28 cellular contexts compared by ENCODE assay signal in the genomic region with DNA sequence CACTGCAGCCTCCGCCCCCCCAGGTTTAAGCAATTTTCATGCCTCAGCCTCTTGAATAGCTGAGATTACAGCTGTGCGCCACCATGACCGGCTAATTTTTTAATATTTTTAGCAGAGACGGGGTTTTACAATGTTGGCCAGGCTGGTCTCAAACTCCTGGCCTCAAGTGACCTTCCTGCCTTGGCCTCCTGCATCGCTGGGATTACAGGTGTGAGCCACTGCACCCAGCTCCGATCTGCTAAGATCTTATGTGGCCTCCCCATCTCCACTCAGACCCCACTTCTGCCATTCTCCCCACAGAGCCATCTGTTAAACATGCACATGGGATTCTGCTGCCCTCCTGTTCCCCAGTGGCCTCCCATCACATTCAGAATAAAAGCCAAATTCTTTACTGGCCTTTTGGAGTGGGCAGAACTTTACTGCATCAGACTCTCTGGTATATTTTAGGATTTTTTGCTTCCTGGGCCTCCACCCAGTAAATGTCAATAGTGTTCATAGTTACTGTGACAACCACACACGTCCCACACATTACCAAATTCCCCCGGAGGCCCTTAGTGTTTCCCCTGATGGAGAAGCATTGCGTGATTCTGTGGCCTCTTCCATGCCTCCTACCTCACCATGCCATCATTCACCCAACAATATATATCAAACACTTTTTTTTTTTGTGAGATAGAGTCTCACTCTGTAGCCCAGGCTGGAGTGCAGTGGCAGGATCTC.
DNase-seq lines count a peak whose midpoint lies in the region; ATAC-seq and TF ChIP-seq lines count a peak whose summit lies in the region.
"Had no signal": no experiment of that assay in that cellular context is flagged by ENCODE, and none has a peak within 500 bp of the region (broad histone marks: within the 10 kb centered on the region; RNA-seq: fewer than 3 reads in every experiment).

No MANE protein-coding gene starts in this region.

- no peak overlapping the region for H3K4me2 ChIP-seq in mammary epithelial cell (ENCODE audit: insufficient read depth, low read depth, low read length)

- H3K27ac ChIP-seq in mammary epithelial cell (ENCODE audit: insufficient read depth, low read depth, low read length) (no peak overlapping the region), breast epithelium (no peak overlapping the region), A673 (ENCODE audit: low read depth, low read length, poor library complexity, severe bottlenecking) (no peak overlapping the region), aorta (ENCODE audit: low read depth in 1 of 2, low read length in 2 of 2) (no peak overlapping the region)
- H3K27ac ChIP-seq: gastrocnemius medialis, ovary, uterus had no signal

- no peaks in the 10 kb centered on the region for H3K79me2 ChIP-seq in mammary epithelial cell (ENCODE audit: insufficient read depth, low read length)

- intact Hi-C loops in mammary epithelial cell (cut with micrococcal nuclease) (no loop called here), breast epithelium (cut with DNase I; ENCODE audit: low total_unique reads) (no loop called here), A673 (cut with micrococcal nuclease; ENCODE audit: unreplicated experiment) (no loop called here), aorta (cut with DNase I) (no loop called here)

- no peak for ATAC-seq in aorta (ENCODE audit: low FRiP score)
- ATAC-seq: CD8-positive, alpha-beta T cell; gastrocnemius medialis; GM12878; left ventricle myocardium superior; natural killer cell treated with Interleukin-12 subunit alpha and Interleukin-12 subunit beta and Interleukin-15 and Interleukin-18, amount 100 ng/mL, for 72 hours; PC-3; right cardiac atrium had no signal

- no peaks in the 10 kb centered on the region for H3K36me3 ChIP-seq in mammary epithelial cell (ENCODE audit: insufficient read depth, low read length)
- H3K36me3 ChIP-seq in breast epithelium: no peaks in the 10 kb centered on the region
- H3K36me3 ChIP-seq in A673 (ENCODE audit: insufficient read depth, low read length, poor library complexity, severe bottlenecking): no peaks in the 10 kb centered on the region
- peaks cover 0 to 3% of the 10 kb centered on the region in 2 donors for H3K36me3 ChIP-seq in aorta (ENCODE audit: control insufficient read depth in 1 of 2, insufficient read depth in 2 of 2, low read length in 1 of 2)
- H3K36me3 ChIP-seq: ovary, uterus had no signal

- H3K4me3 ChIP-seq in mammary epithelial cell (replicated peaks in 1 of 3; ENCODE audit: insufficient read depth in 1 of 3, low read depth in 2 of 3, low read length in 3 of 3) (no peak overlapping the region), breast epithelium (no peak overlapping the region), A673 (ENCODE audit: low read depth, low read length, poor library complexity, severe bottlenecking) (no peak overlapping the region), aorta (ENCODE audit: low read length in 2 of 2) (no peak overlapping the region)
- H3K4me3 ChIP-seq: dorsolateral prefrontal cortex, gastrocnemius medialis, GM12878, ovary, uterus had no signal

- dilution Hi-C loops in mammary epithelial cell (cut with HindIII; ENCODE audit: low sequenced_read_pairs): no loop called here

- CTCF ChIA-PET in mammary epithelial cell (lab: Charles Lee; ENCODE audit: low non-redundant PET): no interaction called here
- CTCF ChIA-PET in A673 (lab: Charles Lee): no interaction called here

- WGBS in mammary epithelial cell (ENCODE audit: low coverage, missing lambda C conversion rate): 67% methylated on average over 9 of the region's 9 CpGs
- WGBS in aorta, 2 donors: 58 to 61% methylated on average over 9 of the region's 9 CpGs

- POLR2A ChIA-PET in A673 (lab: Charles Lee; ENCODE audit: low non-redundant PET): no interaction called here

- H3K4me1 ChIP-seq in mammary epithelial cell (ENCODE audit: insufficient read depth, low read length) (no peaks in the 10 kb centered on the region), breast epithelium (no peaks in the 10 kb centered on the region), A673 (ENCODE audit: insufficient read depth, low read length, poor library complexity, severe bottlenecking) (no peaks in the 10 kb centered on the region), aorta (ENCODE audit: control insufficient read depth in 1 of 2, insufficient read depth in 2 of 2, low read length in 2 of 2) (no peaks in the 10 kb centered on the region)
- H3K4me1 ChIP-seq: gastrocnemius medialis, uterus had no signal

- no peak overlapping the region for H3K9ac ChIP-seq in mammary epithelial cell (ENCODE audit: insufficient read depth, low read length)

- no TSS peak for BruUV-seq in mammary epithelial cell (replicated peaks; lab: Mats Ljungman, UMichigan)
- BruUV-seq in A673 (replicated peaks; lab: Mats Ljungman, UMichigan): no TSS peak

- peak; percentile 13 for DNase-seq in mammary epithelial cell
- no peak for DNase-seq in breast epithelium (ENCODE audit: low spot score in 2 of 2)
- peak; percentile 29 for DNase-seq in SK-MEL-5 (ENCODE audit: low read depth, low spot score)
- peak; percentile 52 for DNase-seq in fibroblast of peridontal ligament (ENCODE audit: extremely low read depth)
- DNase-seq in A172 (ENCODE audit: low spot score): no peak
- DNase-seq in NCI-H1092 (lab: John Stamatoyannopoulos, UW): no peak
- DNase-seq in A673 (ENCODE audit: low spot score): no peak
- DNase-seq in aorta: no peak
- DNase-seq: activated gamma-delta T cell; caudate nucleus; CD8-positive, alpha-beta T cell; DMS153; gastrocnemius medialis; GDM1; GOT3; Karpas-422; left ventricle myocardium superior; NCI-H1048; NCI-H1930; ovary; PC-3; right cardiac atrium; SHP77; T-helper 1 cell; uterus had no signal

- TF ChIP-seq POLR2A in breast epithelium (IDR thresholded peaks at IDR 0.05): no peak

- H3K27me3 ChIP-seq in mammary epithelial cell (ENCODE audit: insufficient read depth, low read length) (no peaks in the 10 kb centered on the region), breast epithelium (no peaks in the 10 kb centered on the region), A673 (replicated peaks; ENCODE audit: insufficient read depth, low read depth, low read length, poor library complexity) (no peaks in the 10 kb centered on the region), aorta (ENCODE audit: control insufficient read depth in 1 of 2, insufficient read depth in 2 of 2, low read length in 1 of 2) (no peaks in the 10 kb centered on the region)
- H3K27me3 ChIP-seq: dorsolateral prefrontal cortex, gastrocnemius medialis, ovary, uterus had no signal

- no peak overlapping the region for H2AFZ ChIP-seq in mammary epithelial cell (ENCODE audit: low read depth, low read length)

- H3K9me3 ChIP-seq in mammary epithelial cell (replicated peaks; ENCODE audit: insufficient read depth, low read length) (no peaks in the 10 kb centered on the region), breast epithelium (no peaks in the 10 kb centered on the region), A673 (ENCODE audit: low read depth, low read length, poor library complexity, severe bottlenecking) (no peaks in the 10 kb centered on the region), aorta (ENCODE audit: control insufficient read depth, low read length) (no peaks in the 10 kb centered on the region)
- H3K9me3 ChIP-seq: gastrocnemius medialis, ovary, uterus had no signal

- no peaks in the 10 kb centered on the region for H4K20me1 ChIP-seq in mammary epithelial cell (ENCODE audit: insufficient read depth, low read length)

- in situ Hi-C loops in mammary epithelial cell (cut with MboI; ENCODE audit: low sequenced_read_pairs in 2 of 2): no loop called here
- in situ Hi-C loops in SK-MEL-5 (cut with HindIII; ENCODE audit: low pct_unique_long_range_greater_than_20kb, low sequenced_read_pairs): no loop called here

- no peak for TF ChIP-seq CTCF in mammary epithelial cell (conservative IDR thresholded peaks at IDR 0.05 in 1 of 2, IDR thresholded peaks at IDR 0.05 in 1 of 2; ENCODE audit: extremely low read depth in 1 of 2, insufficient read depth in 1 of 2, low read depth in 1 of 2, low read length in 2 of 2)
- no peak for TF ChIP-seq CTCF in breast epithelium (IDR thresholded peaks at IDR 0.05)
- TF ChIP-seq CTCF in A673 (conservative IDR thresholded peaks at IDR 0.05; ENCODE audit: low read depth, low read length): no peak

Comparison
In these comparisons a context has a peak if more than half of its experiments do, and no peak if none do; other contexts are left out.
1. DNase-seq: peak in mammary epithelial cell (single experiment), SK-MEL-5 (single experiment) and fibroblast of peridontal ligament (single experiment); none in breast epithelium (0 of 2), A172 (single experiment), NCI-H1092 (single experiment), A673 (single experiment) and aorta (0 of 2).